20 cellular contexts compared by ENCODE assay signal in genomic region chr3:122772827-122773226, GRCh38.
"Had no signal": no experiment of that assay in that cellular context is flagged by ENCODE, and none has a peak within 500 bp of the region (broad histone marks: within the 10 kb centered on the region; RNA-seq: fewer than 3 reads in every experiment).

No MANE protein-coding gene starts in this region.

- H3K27me3 ChIP-seq: colonic mucosa, dorsolateral prefrontal cortex, esophagus muscularis mucosa, foreskin keratinocyte, heart right ventricle, left lung had no signal

- H3K27ac ChIP-seq: colonic mucosa, esophagus muscularis mucosa, foreskin keratinocyte, lower lobe of right lung had no signal

- H3K9me3 ChIP-seq: colonic mucosa, esophagus muscularis mucosa, heart right ventricle, left lung, lower lobe of right lung, mucosa of descending colon had no signal

- H3K9me3 Mint-ChIP-seq: mesothelial cell of epicardium, naive B cell had no signal

- ATAC-seq: foreskin keratinocyte, heart right ventricle, left cardiac atrium, left lung, left ventricle myocardium superior, lower lobe of right lung, mucosa of descending colon had no signal

- H3K27me3 Mint-ChIP-seq: naive B cell had no signal

- H3K27ac Mint-ChIP-seq: mesothelial cell of epicardium had no signal

- H3K4me3 ChIP-seq: colonic mucosa, dorsolateral prefrontal cortex, esophagus muscularis mucosa, heart right ventricle, left lung, lower lobe of right lung, mucosa of descending colon had no signal

- H3K4me1 ChIP-seq: colonic mucosa had no signal

- H3K4me3 Mint-ChIP-seq: mesothelial cell of epicardium, naive B cell had no signal

- H3K36me3 ChIP-seq: colonic mucosa, left lung had no signal

- DNase-seq: colonic mucosa; cortex of kidney; dermis blood vessel endothelial cell; dorsolateral prefrontal cortex; effector CD4-positive, alpha-beta T cell; effector memory CD4-positive, alpha-beta T cell; foreskin keratinocyte; glutamatergic neuron; head of caudate nucleus; heart right ventricle; hippocampal formation; left cardiac atrium; left lung; left ventricle myocardium superior; lower lobe of right lung; mesenchymal stem cell; mucosa of descending colon; naive B cell had no signal
